In the genomic region with DNA sequence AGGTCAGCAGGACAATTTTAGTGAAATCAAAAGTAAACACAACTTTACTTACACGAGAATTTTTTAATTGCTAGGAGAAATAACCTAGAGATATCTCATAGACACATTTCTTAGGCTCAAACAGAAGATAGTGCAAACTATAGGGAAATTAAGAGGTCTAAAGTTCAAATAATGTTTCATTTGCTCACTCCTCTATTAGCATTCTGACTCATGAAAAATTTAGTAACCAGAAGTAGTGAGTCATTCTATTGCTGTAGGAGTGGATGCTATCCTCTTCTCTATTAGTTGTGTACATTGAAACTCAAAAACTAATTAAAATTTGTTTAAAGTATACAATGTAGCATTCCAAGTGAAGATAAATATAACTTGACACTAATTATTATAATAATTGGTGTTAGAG, we compare ENCODE assay signal across 17 cellular contexts.
A peak's percentile ranks its signal among the peaks of the same experiment; 100 is the strongest.
DNase-seq lines count a peak whose midpoint lies in the region; ATAC-seq, FAIRE-seq and TF ChIP-seq lines count a peak whose summit lies in the region.
"Had no signal": no experiment of that assay in that cellular context is flagged by ENCODE, and none has a peak within 500 bp of the region (broad histone marks: within the 10 kb centered on the region; RNA-seq: fewer than 3 reads in every experiment).

No MANE protein-coding gene starts in this region.

- H3K27me3 ChIP-seq in GM12878 (replicated peaks in 1 of 2; ENCODE audit: control insufficient read depth in 2 of 2, insufficient read depth in 2 of 2, low read length in 1 of 2) (no peaks in the 10 kb centered on the region), mesenchymal stem cell (ENCODE audit: control insufficient read depth in 1 of 2, insufficient read depth in 1 of 2, low read length in 2 of 2) (no peaks in the 10 kb centered on the region), esophagus muscularis mucosa (no peaks in the 10 kb centered on the region), colonic mucosa (no peaks in the 10 kb centered on the region)
- H3K27me3 ChIP-seq: body of pancreas, gastrocnemius medialis had no signal

- H3K9me3 ChIP-seq in GM12878 (replicated peaks; ENCODE audit: control insufficient read depth, insufficient read depth, low read length) (no peaks in the 10 kb centered on the region), mesenchymal stem cell (ENCODE audit: control insufficient read depth, low read length) (no peaks in the 10 kb centered on the region), esophagus muscularis mucosa (no peaks in the 10 kb centered on the region), colonic mucosa (no peaks in the 10 kb centered on the region)
- H3K9me3 ChIP-seq: body of pancreas, gastrocnemius medialis, prostate gland had no signal

- no peak overlapping the region for H4K91ac ChIP-seq in mesenchymal stem cell (ENCODE audit: low read length)

- no peak overlapping the region for H2BK120ac ChIP-seq in mesenchymal stem cell (ENCODE audit: low read depth, low read length)

- no peak overlapping the region for H2BK15ac ChIP-seq in mesenchymal stem cell (ENCODE audit: low read depth, poor library complexity, severe bottlenecking)

- H3K14ac ChIP-seq in mesenchymal stem cell (ENCODE audit: low read length in 2 of 2) = no peak overlapping the region

- TF ChIP-seq CTCF in GM12878 (IDR thresholded peaks at IDR 0.05 in 2 of 3, conservative IDR thresholded peaks at IDR 0.05 in 1 of 3; ENCODE audit: control insufficient read depth in 2 of 3, extremely low read depth in 1 of 3, insufficient read depth in 1 of 3, low read depth in 3 of 3, low read length in 3 of 3) = no peak
- TF ChIP-seq CTCF in esophagus muscularis mucosa (IDR thresholded peaks at IDR 0.05) = no peak
- TF ChIP-seq CTCF in colonic mucosa (IDR thresholded peaks at IDR 0.05) = no peak

- BruUV-seq in GM12878 (replicated peaks; lab: Mats Ljungman, UMichigan) = no TSS peak

- H3K4me1 Mint-ChIP-seq in activated CD4-positive, alpha-beta memory T cell treated with anti-CD3 and anti-CD28 coated beads, Interleukin-2, amount 10 ng/mL, durations not matched to agents 7 days and 5 days = no peaks in the 10 kb centered on the region
- H3K4me1 Mint-ChIP-seq: immature natural killer cell, memory B cell, nephron had no signal

- no peak overlapping the region for H3K27ac Mint-ChIP-seq in activated CD4-positive, alpha-beta memory T cell treated with anti-CD3 and anti-CD28 coated beads, Interleukin-2, amount 10 ng/mL, durations not matched to agents 7 days and 5 days
- H3K27ac Mint-ChIP-seq: immature natural killer cell, memory B cell, nephron had no signal

- H3K23ac ChIP-seq in mesenchymal stem cell (ENCODE audit: low read length in 2 of 2) = no peak overlapping the region

- H3K36me3 ChIP-seq in GM12878 (ENCODE audit: control insufficient read depth in 2 of 2, insufficient read depth in 2 of 2, low read length in 1 of 2) (no peaks in the 10 kb centered on the region), mesenchymal stem cell (ENCODE audit: control insufficient read depth in 1 of 2, insufficient read depth in 2 of 2, low read depth in 1 of 2, low read length in 2 of 2) (no peaks in the 10 kb centered on the region), esophagus muscularis mucosa (no peaks in the 10 kb centered on the region), colonic mucosa (no peaks in the 10 kb centered on the region)
- H3K36me3 ChIP-seq: gastrocnemius medialis, prostate gland had no signal

- H3K4me3 ChIP-seq in GM12878 (no peak overlapping the region), mesenchymal stem cell (ENCODE audit: insufficient read depth in 1 of 2, low read depth in 1 of 2, low read length in 2 of 2) (no peak overlapping the region), esophagus muscularis mucosa (no peak overlapping the region), colonic mucosa (no peak overlapping the region)
- H3K4me3 ChIP-seq: body of pancreas, gastrocnemius medialis, prostate gland had no signal

- H3K79me2 ChIP-seq in GM12878 (ENCODE audit: control insufficient read depth, insufficient read depth, low read length) = no peaks in the 10 kb centered on the region

- in situ Hi-C loops in GM12878 (cut with MboI) = no loop called here

- TF ChIP-seq RAD21 in GM12878 (IDR thresholded peaks at IDR 0.05; ENCODE audit: insufficient read depth, low read depth, low read length) = no peak

- no peak overlapping the region for H2AK5ac ChIP-seq in mesenchymal stem cell (ENCODE audit: low read length, severe bottlenecking)

- SMC1A ChIA-PET in GM12878 (lab: Charles Lee; ENCODE audit: uncharacterized antibody, unreplicated experiment) = no interaction called here

- TF ChIP-seq EP300 in GM12878 (IDR thresholded peaks at IDR 0.05; ENCODE audit: borderline replicate concordance in 1 of 2, control insufficient read depth in 1 of 2, low read depth in 2 of 2, low read length in 2 of 2) (no peak), esophagus muscularis mucosa (IDR thresholded peaks at IDR 0.05) (no peak)

- H4K8ac ChIP-seq in mesenchymal stem cell (ENCODE audit: low read length) = no peak overlapping the region

- H2AFZ ChIP-seq in GM12878 (ENCODE audit: control insufficient read depth, low read depth, low read length) = no peak overlapping the region
- H2AFZ ChIP-seq in mesenchymal stem cell (ENCODE audit: low read depth, low read length) = no peak overlapping the region

- WGBS in GM12878 (ENCODE audit: insufficient coverage, insufficient replicate concordance, low lambda C conversion rate, missing lambda C conversion rate) = 3% methylated on average over 1 of the region's 1 CpG
- no CpG with 5 or more reads among the region's 1 CpG for WGBS in mesenchymal stem cell
- WGBS in esophagus muscularis mucosa = 79% methylated on average over 1 of the region's 1 CpG

- POLR2A ChIA-PET in GM12878 (lab: Charles Lee) = no interaction called here
- POLR2A ChIA-PET in activated CD4-positive, alpha-beta memory T cell treated with anti-CD3 and anti-CD28 coated beads, Interleukin-2, amount 10 ng/mL, durations not matched to agents 7 days and 5 days (lab: Charles Lee) = no interaction called here

- H3K27ac ChIP-seq in GM12878 (ENCODE audit: control insufficient read depth, insufficient read depth) (no peak overlapping the region), mesenchymal stem cell (ENCODE audit: low read length, poor library complexity, severe bottlenecking) (no peak overlapping the region), esophagus muscularis mucosa (replicated peaks in 1 of 4) (no peak overlapping the region), colonic mucosa (no peak overlapping the region)
- H3K27ac ChIP-seq: body of pancreas, gastrocnemius medialis, prostate gland had no signal

- H3K18ac ChIP-seq in mesenchymal stem cell (ENCODE audit: low read depth in 1 of 2, low read length in 2 of 2) = no peak overlapping the region

- no peak overlapping the region for H3K4me3 Mint-ChIP-seq in activated CD4-positive, alpha-beta memory T cell treated with anti-CD3 and anti-CD28 coated beads, Interleukin-2, amount 10 ng/mL, durations not matched to agents 7 days and 5 days
- H3K4me3 Mint-ChIP-seq: immature natural killer cell, memory B cell, nephron had no signal

- no peaks in the 10 kb centered on the region for H3K9me3 Mint-ChIP-seq in activated CD4-positive, alpha-beta memory T cell treated with anti-CD3 and anti-CD28 coated beads, Interleukin-2, amount 10 ng/mL, durations not matched to agents 7 days and 5 days
- H3K9me3 Mint-ChIP-seq: memory B cell, nephron had no signal

- DNase-seq in LHCN-M2 (ENCODE audit: low read depth) (peak; percentile 36), GM12878 (ENCODE audit: low read depth, low spot score) (no peak), mesenchymal stem cell (peak; percentile 45), NCI-H345 (lab: John Stamatoyannopoulos, UW) (no peak), esophagus muscularis mucosa (ENCODE audit: extremely low spot score) (no peak), colonic mucosa (no peak)
- no peak for DNase-seq in activated CD4-positive, alpha-beta memory T cell treated with anti-CD3 and anti-CD28 coated beads, Interleukin-2, amount 10 ng/mL, durations not matched to agents 7 days and 5 days
- DNase-seq: body of pancreas; effector CD4-positive, alpha-beta T cell; gastrocnemius medialis; immature natural killer cell; substantia nigra had no signal

- H2BK12ac ChIP-seq in mesenchymal stem cell (ENCODE audit: low read length in 2 of 2) = no peak overlapping the region

- H3K4ac ChIP-seq in mesenchymal stem cell (ENCODE audit: low read depth in 1 of 2, low read length in 2 of 2) = no peak overlapping the region

- no peaks in the 10 kb centered on the region for H3K4me1 ChIP-seq in GM12878 (ENCODE audit: control insufficient read depth, insufficient read depth, low read length)
- no peaks in the 10 kb centered on the region for H3K4me1 ChIP-seq in mesenchymal stem cell (ENCODE audit: control insufficient read depth, insufficient read depth, low read depth, low read length)
- no peaks in the 10 kb centered on the region for H3K4me1 ChIP-seq in esophagus muscularis mucosa
- no peaks in the 10 kb centered on the region for H3K4me1 ChIP-seq in colonic mucosa
- H3K4me1 ChIP-seq: body of pancreas, gastrocnemius medialis, prostate gland had no signal

- TF ChIP-seq POLR2A in GM12878 (IDR thresholded peaks at IDR 0.05; ENCODE audit: low read depth, low read length) (no peak), esophagus muscularis mucosa (IDR thresholded peaks at IDR 0.05; ENCODE audit: low read depth) (no peak)

- CTCF ChIA-PET in GM12878 (lab: Yijun Ruan, JAX) = no interaction called here
- CTCF ChIA-PET in activated CD4-positive, alpha-beta memory T cell treated with anti-CD3 and anti-CD28 coated beads, Interleukin-2, amount 10 ng/mL, durations not matched to agents 7 days and 5 days (lab: Charles Lee) = no interaction called here

- H3K36me3 Mint-ChIP-seq in activated CD4-positive, alpha-beta memory T cell treated with anti-CD3 and anti-CD28 coated beads, Interleukin-2, amount 10 ng/mL, durations not matched to agents 7 days and 5 days (ENCODE audit: low read depth) = no peaks in the 10 kb centered on the region
- H3K36me3 Mint-ChIP-seq: immature natural killer cell, memory B cell had no signal

- intact Hi-C loops in GM12878 (cut with micrococcal nuclease; ENCODE audit: unreplicated experiment) = no loop called here
- intact Hi-C loops in esophagus muscularis mucosa (cut with DNase I) = no loop called here
- intact Hi-C loops in colonic mucosa (cut with DNase I) = no loop called here

- RAD21 ChIA-PET in GM12878 (lab: Charles Lee; ENCODE audit: unreplicated experiment) = no interaction called here

- H3K27me3 Mint-ChIP-seq in activated CD4-positive, alpha-beta memory T cell treated with anti-CD3 and anti-CD28 coated beads, Interleukin-2, amount 10 ng/mL, durations not matched to agents 7 days and 5 days = no peaks in the 10 kb centered on the region
- H3K27me3 Mint-ChIP-seq: memory B cell had no signal

- no peak overlapping the region for H3K4me2 ChIP-seq in GM12878 (ENCODE audit: control insufficient read depth, insufficient read depth)
- H3K4me2 ChIP-seq in mesenchymal stem cell (ENCODE audit: low read length, poor library complexity, severe bottlenecking) = no peak overlapping the region

- no peak overlapping the region for H3K9ac ChIP-seq in GM12878 (ENCODE audit: control insufficient read depth, insufficient read depth, low read length)
- H3K9ac ChIP-seq in mesenchymal stem cell (ENCODE audit: low read length) = no peak overlapping the region
- H3K9ac ChIP-seq in colonic mucosa (ENCODE audit: low read depth in 2 of 2, low read length in 2 of 2) = no peak overlapping the region

- FAIRE-seq in GM12878 (lab: Jason Lieb, UNC) = no peak

- no peaks in the 10 kb centered on the region for H4K20me1 ChIP-seq in GM12878 (ENCODE audit: control insufficient read depth, insufficient read depth)

- no peak overlapping the region for H2BK5ac ChIP-seq in mesenchymal stem cell (ENCODE audit: low read depth, low read length, poor library complexity, severe bottlenecking)

- peak; percentile 61 for ATAC-seq in GM18508 (IDR thresholded peaks at IDR 0.05; ENCODE audit: insufficient read depth, unreplicated experiment)
- peak; percentile 30; the same call in 1 of the 3 replicates for ATAC-seq in GM12878
- ATAC-seq: activated CD4-positive, CD25-positive, alpha-beta regulatory T cell treated with anti-CD3 and anti-CD28 coated beads, Interleukin-2, amount 50 U/mL, for 24 hours; body of pancreas; gastrocnemius medialis had no signal

- no peaks in the 10 kb centered on the region for H3K79me1 ChIP-seq in mesenchymal stem cell (replicated peaks; ENCODE audit: low read length, poor library complexity, severe bottlenecking)

Comparison
In these comparisons a context has a peak if more than half of its experiments do, and no peak if none do; other contexts are left out.
1. DNase-seq: peak in LHCN-M2 (single experiment) and mesenchymal stem cell (single experiment); none in GM12878 (single experiment), NCI-H345 (single experiment), activated CD4-positive, alpha-beta memory T cell treated with anti-CD3 and anti-CD28 coated beads, Interleukin-2, amount 10 ng/mL, durations not matched to agents 7 days and 5 days (single experiment), esophagus muscularis mucosa (single experiment) and colonic mucosa (single experiment).